ENCODE assay signal across 1 cellular context in genomic region chr20:33589059-33589458, GRCh38.
TF ChIP-seq lines count a peak whose summit lies in the region.

No MANE protein-coding gene starts in this region.

TF ChIP-seq in WTC11, 78 proteins besides CTCF, POLR2A, EP300 and RAD21 (continued from another document):
- TF ChIP-seq, protein P1, sequence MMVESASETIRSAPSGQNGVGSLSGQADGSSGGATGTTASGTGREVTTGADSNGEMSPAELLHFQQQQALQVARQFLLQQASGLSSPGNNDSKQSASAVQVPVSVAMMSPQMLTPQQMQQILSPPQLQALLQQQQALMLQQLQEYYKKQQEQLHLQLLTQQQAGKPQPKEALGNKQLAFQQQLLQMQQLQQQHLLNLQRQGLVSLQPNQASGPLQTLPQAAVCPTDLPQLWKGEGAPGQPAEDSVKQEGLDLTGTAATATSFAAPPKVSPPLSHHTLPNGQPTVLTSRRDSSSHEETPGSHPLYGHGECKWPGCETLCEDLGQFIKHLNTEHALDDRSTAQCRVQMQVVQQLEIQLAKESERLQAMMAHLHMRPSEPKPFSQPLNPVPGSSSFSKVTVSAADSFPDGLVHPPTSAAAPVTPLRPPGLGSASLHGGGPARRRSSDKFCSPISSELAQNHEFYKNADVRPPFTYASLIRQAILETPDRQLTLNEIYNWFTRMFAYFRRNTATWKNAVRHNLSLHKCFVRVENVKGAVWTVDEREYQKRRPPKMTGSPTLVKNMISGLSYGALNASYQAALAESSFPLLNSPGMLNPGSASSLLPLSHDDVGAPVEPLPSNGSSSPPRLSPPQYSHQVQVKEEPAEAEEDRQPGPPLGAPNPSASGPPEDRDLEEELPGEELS (CRISPR knock-in tag; IDR thresholded peaks at IDR 0.05) = no peak
- TF ChIP-seq ZNF232 (CRISPR knock-in tag; IDR thresholded peaks at IDR 0.05) (no peak), TEAD4 (CRISPR knock-in tag; IDR thresholded peaks at IDR 0.05) (no peak), SP1 (CRISPR knock-in tag; conservative IDR thresholded peaks at IDR 0.05) (no peak), ZNF219 (CRISPR knock-in tag; IDR thresholded peaks at IDR 0.05; ENCODE audit: borderline replicate concordance) (no peak), MYBL2 (CRISPR knock-in tag; IDR thresholded peaks at IDR 0.05) (no peak), FOXK1 (CRISPR knock-in tag; IDR thresholded peaks at IDR 0.05) (no peak), OVOL2 (CRISPR knock-in tag; IDR thresholded peaks at IDR 0.05; ENCODE audit: borderline replicate concordance) (no peak)
- TF ChIP-seq, protein P2, sequence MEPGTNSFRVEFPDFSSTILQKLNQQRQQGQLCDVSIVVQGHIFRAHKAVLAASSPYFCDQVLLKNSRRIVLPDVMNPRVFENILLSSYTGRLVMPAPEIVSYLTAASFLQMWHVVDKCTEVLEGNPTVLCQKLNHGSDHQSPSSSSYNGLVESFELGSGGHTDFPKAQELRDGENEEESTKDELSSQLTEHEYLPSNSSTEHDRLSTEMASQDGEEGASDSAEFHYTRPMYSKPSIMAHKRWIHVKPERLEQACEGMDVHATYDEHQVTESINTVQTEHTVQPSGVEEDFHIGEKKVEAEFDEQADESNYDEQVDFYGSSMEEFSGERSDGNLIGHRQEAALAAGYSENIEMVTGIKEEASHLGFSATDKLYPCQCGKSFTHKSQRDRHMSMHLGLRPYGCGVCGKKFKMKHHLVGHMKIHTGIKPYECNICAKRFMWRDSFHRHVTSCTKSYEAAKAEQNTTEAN (CRISPR knock-in tag; IDR thresholded peaks at IDR 0.05) = no peak
